20 cellular contexts compared by ENCODE assay signal in genomic region chr14:30791522-30792351, GRCh38.
DNase-seq lines count a peak whose midpoint lies in the region; ATAC-seq and TF ChIP-seq lines count a peak whose summit lies in the region.
"Had no signal": no experiment of that assay in that cellular context is flagged by ENCODE, and none has a peak within 500 bp of the region (broad histone marks: within the 10 kb centered on the region; RNA-seq: fewer than 3 reads in every experiment).

No MANE protein-coding gene starts in this region.

- peaks cover 4% of the 10 kb centered on the region for H3K9me3 ChIP-seq in WERI-Rb-1 (ENCODE audit: severe bottlenecking)
- no peaks in the 10 kb centered on the region for H3K9me3 ChIP-seq in liver (ENCODE audit: control insufficient read depth in 4 of 4, low read length in 3 of 4)
- H3K9me3 ChIP-seq: BE2C had no signal

- no peak overlapping the region for H3K4me3 Mint-ChIP-seq in stimulated activated naive CD8-positive, alpha-beta T cell treated with anti-CD3 and anti-CD28 coated beads, Interleukin-15, amount 100 ng/mL, for 72 hours
- H3K4me3 Mint-ChIP-seq: CD14-positive monocyte; CD4-positive, alpha-beta memory T cell; CD8-positive, alpha-beta memory T cell had no signal

- TF ChIP-seq RAD21 in liver (IDR thresholded peaks at IDR 0.05): no peak

- no peak overlapping the region for H3K4me3 ChIP-seq in WERI-Rb-1 (ENCODE audit: low read depth, low read length)
- H3K4me3 ChIP-seq in liver (ENCODE audit: low read depth in 1 of 3, low read length in 3 of 3): peak overlapping the region in 1 of 3 donors; percentile 8
- H3K4me3 ChIP-seq: BLaER1 had no signal

- no peak overlapping the region for H3K27ac Mint-ChIP-seq in stimulated activated naive CD8-positive, alpha-beta T cell treated with anti-CD3 and anti-CD28 coated beads, Interleukin-15, amount 100 ng/mL, for 72 hours
- H3K27ac Mint-ChIP-seq: CD14-positive monocyte; CD4-positive, alpha-beta memory T cell; CD4-positive, CD25-positive, alpha-beta regulatory T cell; CD8-positive, alpha-beta memory T cell had no signal

- H3K9me3 Mint-ChIP-seq in stimulated activated naive CD8-positive, alpha-beta T cell treated with anti-CD3 and anti-CD28 coated beads, Interleukin-15, amount 100 ng/mL, for 72 hours: peaks cover 0 to 20% of the 10 kb centered on the region in 2 donors

- TF ChIP-seq CTCF in WERI-Rb-1 (IDR thresholded peaks at IDR 0.05; ENCODE audit: low read depth, low read length) (no peak), liver (IDR thresholded peaks at IDR 0.05; ENCODE audit: low read depth, low read length, missing input control) (no peak)

- WGBS in liver: 46% methylated on average over 10 of the region's 10 CpGs

- H3K27me3 ChIP-seq in WERI-Rb-1 (ENCODE audit: insufficient read depth, low read depth, severe bottlenecking) (no peaks in the 10 kb centered on the region), liver (ENCODE audit: control insufficient read depth in 4 of 4, insufficient read depth in 4 of 4, low read length in 3 of 4) (no peaks in the 10 kb centered on the region)
- H3K27me3 ChIP-seq: BLaER1 had no signal

- H3K27me3 Mint-ChIP-seq in stimulated activated naive CD8-positive, alpha-beta T cell treated with anti-CD3 and anti-CD28 coated beads, Interleukin-15, amount 100 ng/mL, for 72 hours: peaks cover 40% of the 10 kb centered on the region

- H3K27ac ChIP-seq in WERI-Rb-1 (no peak overlapping the region), liver (ENCODE audit: low read depth in 1 of 2, low read length in 2 of 2) (no peak overlapping the region)
- H3K27ac ChIP-seq: 22Rv1, BLaER1 had no signal

- H3K4me1 ChIP-seq in liver (ENCODE audit: control insufficient read depth in 4 of 4, insufficient read depth in 4 of 4, low read length in 3 of 4): peaks cover 0 to 4% (median 0%) of the 10 kb centered on the region in 4 donors
- H3K4me1 ChIP-seq: BE2C, BLaER1 had no signal

- H3K4me1 Mint-ChIP-seq in stimulated activated naive CD8-positive, alpha-beta T cell treated with anti-CD3 and anti-CD28 coated beads, Interleukin-15, amount 100 ng/mL, for 72 hours: no peaks in the 10 kb centered on the region
- H3K4me1 Mint-ChIP-seq: CD14-positive monocyte; CD4-positive, alpha-beta memory T cell; CD8-positive, alpha-beta memory T cell had no signal

- peak; percentile 96 for ATAC-seq in left lobe of liver
- no peak for ATAC-seq in HG03095 (IDR thresholded peaks at IDR 0.05; ENCODE audit: unreplicated experiment)
- no peak for ATAC-seq in left cardiac atrium
- no peak for ATAC-seq in stimulated activated naive CD8-positive, alpha-beta T cell treated with anti-CD3 and anti-CD28 coated beads, Interleukin-15, amount 100 ng/mL, for 72 hours

- no peak overlapping the region for H3K9ac ChIP-seq in liver (ENCODE audit: low read depth in 1 of 2, low read length in 2 of 2)
- H3K9ac ChIP-seq: BLaER1 had no signal

- intact Hi-C loops in left cardiac atrium (cut with DNase I): no loop called here

- DNase-seq in NCI-H82 (lab: John Stamatoyannopoulos, UW): peak; percentile 61
- DNase-seq in WERI-Rb-1: peak; percentile 38
- DNase-seq in left lobe of liver (ENCODE audit: low spot score): peak; percentile 67
- DNase-seq in A172 (ENCODE audit: low spot score): no peak
- no peak for DNase-seq in left cardiac atrium
- DNase-seq in stimulated activated naive CD8-positive, alpha-beta T cell treated with anti-CD3 and anti-CD28 coated beads, Interleukin-15, amount 100 ng/mL, for 72 hours: no peak
- DNase-seq: ACHN; BE2C; C1 segment of cervical spinal cord; CD4-positive, alpha-beta memory T cell; CD4-positive, CD25-positive, alpha-beta regulatory T cell; CD8-positive, alpha-beta memory T cell; COR-L47; DMS79 treated with DMSO at 0.1 percent for 48 hours; GF-D8 had no signal

- no peaks in the 10 kb centered on the region for H3K36me3 ChIP-seq in WERI-Rb-1
- no peaks in the 10 kb centered on the region for H3K36me3 ChIP-seq in liver (ENCODE audit: control insufficient read depth in 4 of 4, insufficient read depth in 3 of 4, low read depth in 1 of 4, low read length in 3 of 4)
- H3K36me3 ChIP-seq: BE2C, BLaER1 had no signal

TF ChIP-seq in liver, 16 proteins besides CTCF, POLR2A, EP300 and RAD21:
- TF ChIP-seq EGR1 (IDR thresholded peaks at IDR 0.05; ENCODE audit: low read depth in 2 of 2): no peak
- TF ChIP-seq GABPA (IDR thresholded peaks at IDR 0.05 in 1 of 2, conservative IDR thresholded peaks at IDR 0.05 in 1 of 2): no peak
- TF ChIP-seq RXRA (IDR thresholded peaks at IDR 0.05): peak; percentile 67 to 76
- TF ChIP-seq JUND (IDR thresholded peaks at IDR 0.05): no peak
- peak; percentile 78 to 82 for TF ChIP-seq HNF4A (conservative IDR thresholded peaks at IDR 0.05)
- peak; percentile 33 for TF ChIP-seq HNF4G (IDR thresholded peaks at IDR 0.05)
- TF ChIP-seq SP1 (IDR thresholded peaks at IDR 0.05): peak; percentile 70
- TF ChIP-seq, protein P1, sequence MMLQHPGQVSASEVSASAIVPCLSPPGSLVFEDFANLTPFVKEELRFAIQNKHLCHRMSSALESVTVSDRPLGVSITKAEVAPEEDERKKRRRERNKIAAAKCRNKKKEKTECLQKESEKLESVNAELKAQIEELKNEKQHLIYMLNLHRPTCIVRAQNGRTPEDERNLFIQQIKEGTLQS (IDR thresholded peaks at IDR 0.05): no peak
- TF ChIP-seq, protein P2, sequence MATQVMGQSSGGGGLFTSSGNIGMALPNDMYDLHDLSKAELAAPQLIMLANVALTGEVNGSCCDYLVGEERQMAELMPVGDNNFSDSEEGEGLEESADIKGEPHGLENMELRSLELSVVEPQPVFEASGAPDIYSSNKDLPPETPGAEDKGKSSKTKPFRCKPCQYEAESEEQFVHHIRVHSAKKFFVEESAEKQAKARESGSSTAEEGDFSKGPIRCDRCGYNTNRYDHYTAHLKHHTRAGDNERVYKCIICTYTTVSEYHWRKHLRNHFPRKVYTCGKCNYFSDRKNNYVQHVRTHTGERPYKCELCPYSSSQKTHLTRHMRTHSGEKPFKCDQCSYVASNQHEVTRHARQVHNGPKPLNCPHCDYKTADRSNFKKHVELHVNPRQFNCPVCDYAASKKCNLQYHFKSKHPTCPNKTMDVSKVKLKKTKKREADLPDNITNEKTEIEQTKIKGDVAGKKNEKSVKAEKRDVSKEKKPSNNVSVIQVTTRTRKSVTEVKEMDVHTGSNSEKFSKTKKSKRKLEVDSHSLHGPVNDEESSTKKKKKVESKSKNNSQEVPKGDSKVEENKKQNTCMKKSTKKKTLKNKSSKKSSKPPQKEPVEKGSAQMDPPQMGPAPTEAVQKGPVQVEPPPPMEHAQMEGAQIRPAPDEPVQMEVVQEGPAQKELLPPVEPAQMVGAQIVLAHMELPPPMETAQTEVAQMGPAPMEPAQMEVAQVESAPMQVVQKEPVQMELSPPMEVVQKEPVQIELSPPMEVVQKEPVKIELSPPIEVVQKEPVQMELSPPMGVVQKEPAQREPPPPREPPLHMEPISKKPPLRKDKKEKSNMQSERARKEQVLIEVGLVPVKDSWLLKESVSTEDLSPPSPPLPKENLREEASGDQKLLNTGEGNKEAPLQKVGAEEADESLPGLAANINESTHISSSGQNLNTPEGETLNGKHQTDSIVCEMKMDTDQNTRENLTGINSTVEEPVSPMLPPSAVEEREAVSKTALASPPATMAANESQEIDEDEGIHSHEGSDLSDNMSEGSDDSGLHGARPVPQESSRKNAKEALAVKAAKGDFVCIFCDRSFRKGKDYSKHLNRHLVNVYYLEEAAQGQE (IDR thresholded peaks at IDR 0.05): no peak
- TF ChIP-seq, protein P3, sequence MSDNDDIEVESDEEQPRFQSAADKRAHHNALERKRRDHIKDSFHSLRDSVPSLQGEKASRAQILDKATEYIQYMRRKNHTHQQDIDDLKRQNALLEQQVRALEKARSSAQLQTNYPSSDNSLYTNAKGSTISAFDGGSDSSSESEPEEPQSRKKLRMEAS (IDR thresholded peaks at IDR 0.05): no peak
- TF ChIP-seq NR2F2 (IDR thresholded peaks at IDR 0.05): no peak
- no peak for TF ChIP-seq TAF1 (conservative IDR thresholded peaks at IDR 0.05)
- TF ChIP-seq YY1 (IDR thresholded peaks at IDR 0.05): no peak
- no peak for TF ChIP-seq ZBTB33 (IDR thresholded peaks at IDR 0.05)
- no peak for TF ChIP-seq FOXA1 (IDR thresholded peaks at IDR 0.05)
- no peak for TF ChIP-seq FOXA2 (IDR thresholded peaks at IDR 0.05)

Comparison
In these comparisons a context has a peak if more than half of its experiments do, and no peak if none do; other contexts are left out.
1. DNase-seq: peak in NCI-H82 (single experiment), WERI-Rb-1 (single experiment) and left lobe of liver (single experiment); none in A172 (single experiment), left cardiac atrium (single experiment) and stimulated activated naive CD8-positive, alpha-beta T cell treated with anti-CD3 and anti-CD28 coated beads, Interleukin-15, amount 100 ng/mL, for 72 hours (0 of 2).